Comparison of ENCODE assay signal across 9 cellular contexts in the genomic region with DNA sequence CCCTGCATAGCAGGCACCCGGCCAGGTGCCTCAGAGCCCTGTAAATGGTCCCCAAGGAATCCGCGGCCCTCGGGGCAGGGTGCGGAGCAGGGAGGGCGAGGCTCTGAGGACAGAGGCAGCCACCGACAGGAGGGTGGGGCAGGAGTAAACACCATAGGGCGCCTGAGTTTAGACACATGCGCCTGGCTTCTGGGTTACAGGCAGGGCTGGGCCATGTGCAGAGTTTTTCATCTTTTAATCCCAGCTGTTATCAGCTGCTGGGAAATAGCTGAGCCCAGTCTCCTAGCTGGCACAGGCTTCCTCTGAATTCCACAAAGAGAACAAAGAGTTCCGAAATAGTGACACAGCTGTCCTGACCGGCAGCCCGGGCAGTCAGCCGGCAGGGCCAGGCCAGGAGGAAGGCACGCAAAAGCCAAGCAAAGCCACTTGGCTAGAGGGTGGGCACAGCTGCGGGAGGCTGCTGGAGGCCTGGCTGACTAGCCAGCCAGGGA.
DNase-seq lines count a peak whose midpoint lies in the region; ATAC-seq and TF ChIP-seq lines count a peak whose summit lies in the region.
"Had no signal": no experiment of that assay in that cellular context is flagged by ENCODE, and none has a peak within 500 bp of the region (broad histone marks: within the 10 kb centered on the region; RNA-seq: fewer than 3 reads in every experiment).

No MANE protein-coding gene starts in this region.

- peak; percentile 100 for DNase-seq in MG63
- peak; percentile 68 for DNase-seq in chondrocyte (ENCODE audit: low spot score)
- no peak for DNase-seq in left lung
- DNase-seq in superior temporal gyrus (ENCODE audit: extremely low spot score): peak; percentile 94
- no peak for DNase-seq in activated CD8-positive, alpha-beta memory T cell treated with anti-CD3 and anti-CD28 coated beads, Interleukin-2, amount 10 ng/mL, durations not matched to agents 7 days and 5 days
- DNase-seq in HUDEP-2 (lab: John Stamatoyannopoulos, UW; ENCODE audit: unreplicated experiment in 76 of 76): no peak
- DNase-seq: brain microvascular endothelial cell had no signal

- H3K27ac Mint-ChIP-seq in chondrocyte (ENCODE audit: unreplicated experiment): no peak overlapping the region
- no peak overlapping the region for H3K27ac Mint-ChIP-seq in activated CD8-positive, alpha-beta memory T cell treated with anti-CD3 and anti-CD28 coated beads, Interleukin-2, amount 10 ng/mL, durations not matched to agents 7 days and 5 days
- H3K27ac Mint-ChIP-seq: activated CD4-positive, alpha-beta T cell treated with anti-CD3 and anti-CD28 coated beads, Interleukin-2, amount 10 ng/mL, durations not matched to agents 7 days and 5 days had no signal

- TF ChIP-seq CTCF in chondrocyte (IDR thresholded peaks at IDR 0.05): no peak
- no peak for TF ChIP-seq CTCF in left lung (IDR thresholded peaks at IDR 0.05)

- no peaks in the 10 kb centered on the region for H3K9me3 Mint-ChIP-seq in chondrocyte (ENCODE audit: low read depth)
- no peaks in the 10 kb centered on the region for H3K9me3 Mint-ChIP-seq in activated CD8-positive, alpha-beta memory T cell treated with anti-CD3 and anti-CD28 coated beads, Interleukin-2, amount 10 ng/mL, durations not matched to agents 7 days and 5 days (ENCODE audit: low read depth)
- H3K9me3 Mint-ChIP-seq: activated CD4-positive, alpha-beta T cell treated with anti-CD3 and anti-CD28 coated beads, Interleukin-2, amount 10 ng/mL, durations not matched to agents 7 days and 5 days had no signal

- no peak overlapping the region for H3K27ac ChIP-seq in left lung
- H3K27ac ChIP-seq: brain microvascular endothelial cell had no signal

- CTCF ChIA-PET in activated CD8-positive, alpha-beta memory T cell treated with anti-CD3 and anti-CD28 coated beads, Interleukin-2, amount 10 ng/mL, durations not matched to agents 7 days and 5 days (lab: Charles Lee): interaction anchor here (0.7 kb wide), 1 partner anchor 97 kb away, joined by 3 read pairs; no protein-coding TSS in a partner anchor

- peaks cover 12% of the 10 kb centered on the region for H3K4me1 Mint-ChIP-seq in chondrocyte (ENCODE audit: low read depth)
- peaks cover 2% of the 10 kb centered on the region for H3K4me1 Mint-ChIP-seq in activated CD8-positive, alpha-beta memory T cell treated with anti-CD3 and anti-CD28 coated beads, Interleukin-2, amount 10 ng/mL, durations not matched to agents 7 days and 5 days

- H3K4me3 ChIP-seq in MG63 (no peak overlapping the region), left lung (no peak overlapping the region)

- H3K27me3 Mint-ChIP-seq in chondrocyte (ENCODE audit: low read depth): peaks cover 3% of the 10 kb centered on the region
- no peaks in the 10 kb centered on the region for H3K27me3 Mint-ChIP-seq in activated CD8-positive, alpha-beta memory T cell treated with anti-CD3 and anti-CD28 coated beads, Interleukin-2, amount 10 ng/mL, durations not matched to agents 7 days and 5 days
- H3K27me3 Mint-ChIP-seq: activated CD4-positive, alpha-beta T cell treated with anti-CD3 and anti-CD28 coated beads, Interleukin-2, amount 10 ng/mL, durations not matched to agents 7 days and 5 days had no signal

- H3K36me3 ChIP-seq in MG63 (peaks cover 3% of the 10 kb centered on the region), left lung (no peaks in the 10 kb centered on the region)
- H3K36me3 ChIP-seq: brain microvascular endothelial cell had no signal

- no peak overlapping the region for H3K4me3 Mint-ChIP-seq in chondrocyte (ENCODE audit: unreplicated experiment)
- no peak overlapping the region for H3K4me3 Mint-ChIP-seq in activated CD8-positive, alpha-beta memory T cell treated with anti-CD3 and anti-CD28 coated beads, Interleukin-2, amount 10 ng/mL, durations not matched to agents 7 days and 5 days
- H3K4me3 Mint-ChIP-seq: activated CD4-positive, alpha-beta T cell treated with anti-CD3 and anti-CD28 coated beads, Interleukin-2, amount 10 ng/mL, durations not matched to agents 7 days and 5 days had no signal

- intact Hi-C loops in left lung (cut with DNase I): no loop called here

- H3K9me3 ChIP-seq in MG63 (no peaks in the 10 kb centered on the region), left lung (no peaks in the 10 kb centered on the region)

- H3K27me3 ChIP-seq in MG63 (no peaks in the 10 kb centered on the region), left lung (no peaks in the 10 kb centered on the region)
- H3K27me3 ChIP-seq: brain microvascular endothelial cell had no signal

- no peaks in the 10 kb centered on the region for H3K36me3 Mint-ChIP-seq in chondrocyte (ENCODE audit: low read depth)
- H3K36me3 Mint-ChIP-seq in activated CD8-positive, alpha-beta memory T cell treated with anti-CD3 and anti-CD28 coated beads, Interleukin-2, amount 10 ng/mL, durations not matched to agents 7 days and 5 days: no peaks in the 10 kb centered on the region

- H3K4me1 ChIP-seq in left lung: peaks cover 12 to 29% of the 10 kb centered on the region in 2 donors

- peak; percentile 57 for ATAC-seq in left lung
- no peak for ATAC-seq in GM21619 (IDR thresholded peaks at IDR 0.05; ENCODE audit: unreplicated experiment)
- ATAC-seq in activated CD8-positive, alpha-beta memory T cell treated with anti-CD3 and anti-CD28 coated beads, Interleukin-2, amount 10 ng/mL, durations not matched to agents 7 days and 5 days: no peak

Comparison
In these comparisons a context has a peak if more than half of its experiments do, and no peak if none do; other contexts are left out.
1. DNase-seq: peak in MG63 (single experiment), chondrocyte (single experiment) and superior temporal gyrus (single experiment); none in left lung (0 of 2), activated CD8-positive, alpha-beta memory T cell treated with anti-CD3 and anti-CD28 coated beads, Interleukin-2, amount 10 ng/mL, durations not matched to agents 7 days and 5 days (single experiment) and HUDEP-2 (0 of 76).